Comparison of ENCODE assay signal across 32 cellular contexts in genomic region chr6:47672816-47673215, GRCh38. TPM values are rescaled to one million over a fixed set of nuclear protein-coding genes. Genes with fewer than 3 reads are reported as not detected.
"Had no signal": no experiment of that assay in that cellular context is flagged by ENCODE, and none has a peak within 500 bp of the region (broad histone marks: within the 10 kb centered on the region; RNA-seq: fewer than 3 reads in every experiment).

No MANE protein-coding gene starts in this region.

- H3K36me3 Mint-ChIP-seq: activated CD4-positive, alpha-beta memory T cell treated with anti-CD3 and anti-CD28 coated beads for 36 hours; activated naive CD4-positive, alpha-beta T cell treated with anti-CD3 and anti-CD28 coated beads, Interleukin-2, amount 50 U/mL, for 72 hours; immature natural killer cell; mesothelial cell of epicardium; naive B cell; stimulated activated naive B cell treated with anti-CD40 and anti-IgM and Interleukin-4, amounts not matched to agents 10 μg/mL and 1 μg/mL and 100 μg/mL, for 72 hours had no signal

- H3K27ac Mint-ChIP-seq: activated CD4-positive, alpha-beta memory T cell treated with anti-CD3 and anti-CD28 coated beads for 36 hours; activated CD4-positive, alpha-beta T cell treated with anti-CD3 and anti-CD28 coated beads, Interleukin-2, amount 10 ng/mL, durations not matched to agents 24 days and 14 days; activated naive CD4-positive, alpha-beta T cell treated with anti-CD3 and anti-CD28 coated beads, Interleukin-2, amount 50 U/mL, for 72 hours; endodermal cell; immature natural killer cell; mesothelial cell of epicardium; naive B cell; progenitor cell of endocrine pancreas; stimulated activated naive B cell treated with anti-CD40 and anti-IgM and Interleukin-4, amounts not matched to agents 10 μg/mL and 1 μg/mL and 100 μg/mL, for 72 hours; T-helper 17 cell had no signal

- H3K4me1 Mint-ChIP-seq: activated CD4-positive, alpha-beta T cell treated with anti-CD3 and anti-CD28 coated beads, Interleukin-2, amount 10 ng/mL, durations not matched to agents 24 days and 14 days; immature natural killer cell; naive B cell; stimulated activated naive B cell treated with anti-CD40 and anti-IgM and Interleukin-4, amounts not matched to agents 10 μg/mL and 1 μg/mL and 100 μg/mL, for 72 hours; T-helper 17 cell had no signal

- DNase-seq: activated CD4-positive, alpha-beta memory T cell treated with anti-CD3 and anti-CD28 coated beads for 36 hours; activated CD4-positive, alpha-beta T cell treated with anti-CD3 and anti-CD28 coated beads, Interleukin-2, amount 10 ng/mL, durations not matched to agents 24 days and 14 days; activated CD4-positive, CD25-positive, alpha-beta regulatory T cell treated with anti-CD3 and anti-CD28 coated beads, Interleukin-2, amount 50 U/mL, for 72 hours; activated CD8-positive, alpha-beta memory T cell treated with anti-CD3 and anti-CD28 coated beads, Interleukin-2, amount 50 U/mL, for 4 hours; activated gamma-delta T cell treated with Interleukin-2 at 50 U/mL for 16 hours; activated T-cell treated with anti-CD3 and anti-CD28 coated beads, Interleukin-2, amount 50 U/mL, for 1 hour; aorta; brain microvascular endothelial cell; central memory CD4-positive, alpha-beta T cell; endodermal cell; heart left ventricle; hypothalamus; immature natural killer cell; left ventricle myocardium inferior; naive B cell; ovary; sigmoid colon; stimulated activated CD4-positive, alpha-beta T cell treated with anti-CD3 and anti-CD28 coated beads, Interleukin-15, amount 100 ng/mL, for 24 hours; stimulated activated CD4-positive, alpha-beta T cell treated with anti-CD3 and anti-CD28 coated beads, Interleukin-2, amount 100 ng/mL, for 24 hours; stimulated activated naive B cell treated with anti-CD40 and anti-IgM and Interleukin-4, amounts not matched to agents 10 μg/mL and 1 μg/mL and 100 μg/mL, for 72 hours; stomach; T-helper 17 cell; T1000; thyroid gland; upper lobe of right lung had no signal

- H3K27me3 Mint-ChIP-seq: progenitor cell of endocrine pancreas had no signal

- H3K36me3 ChIP-seq: brain microvascular endothelial cell, heart left ventricle, left ventricle myocardium inferior, ovary, sigmoid colon, stomach, thyroid gland, upper lobe of right lung had no signal

- H3K27me3 ChIP-seq: brain microvascular endothelial cell, heart left ventricle, ovary, sigmoid colon, stomach, thyroid gland, upper lobe of right lung had no signal

- H3K27ac ChIP-seq: brain microvascular endothelial cell, heart left ventricle, left ventricle myocardium inferior, ovary, sigmoid colon, stomach, thyroid gland, upper lobe of right lung had no signal

- H3K4me3 ChIP-seq: heart left ventricle, left ventricle myocardium inferior, ovary, sigmoid colon, stomach, thyroid gland, upper lobe of right lung had no signal

- H3K9me3 ChIP-seq: left ventricle myocardium inferior, ovary, sigmoid colon, stomach, thyroid gland, upper lobe of right lung had no signal

- ATAC-seq: activated naive CD4-positive, alpha-beta T cell treated with anti-CD3 and anti-CD28 coated beads, Interleukin-2, amount 50 U/mL, for 72 hours; heart left ventricle; SK-N-SH treated with all-trans-retinoic acid at 6 μM for 48 hours; stimulated activated naive B cell treated with anti-CD40 and anti-IgM and Interleukin-4, amounts not matched to agents 10 μg/mL and 1 μg/mL and 100 μg/mL, for 72 hours; T-helper 17 cell; upper lobe of right lung had no signal

- H3K4me1 ChIP-seq: sigmoid colon had no signal

- H3K9me3 Mint-ChIP-seq: activated CD4-positive, alpha-beta memory T cell treated with anti-CD3 and anti-CD28 coated beads for 36 hours; activated CD4-positive, alpha-beta T cell treated with anti-CD3 and anti-CD28 coated beads, Interleukin-2, amount 10 ng/mL, durations not matched to agents 24 days and 14 days; activated naive CD4-positive, alpha-beta T cell treated with anti-CD3 and anti-CD28 coated beads, Interleukin-2, amount 50 U/mL, for 72 hours; endodermal cell; immature natural killer cell; naive B cell; stimulated activated naive B cell treated with anti-CD40 and anti-IgM and Interleukin-4, amounts not matched to agents 10 μg/mL and 1 μg/mL and 100 μg/mL, for 72 hours had no signal

- H3K4me3 Mint-ChIP-seq: activated CD4-positive, alpha-beta memory T cell treated with anti-CD3 and anti-CD28 coated beads for 36 hours; activated CD4-positive, alpha-beta T cell treated with anti-CD3 and anti-CD28 coated beads, Interleukin-2, amount 10 ng/mL, durations not matched to agents 24 days and 14 days; endodermal cell; immature natural killer cell; mesothelial cell of epicardium; naive B cell; stimulated activated naive B cell treated with anti-CD40 and anti-IgM and Interleukin-4, amounts not matched to agents 10 μg/mL and 1 μg/mL and 100 μg/mL, for 72 hours; T-helper 17 cell had no signal

RNA-seq across cellular contexts. Expression of gene ADGRF4, which starts 25.6 kb away (rescaled TPM):
- total RNA-seq: activated CD4-positive, alpha-beta memory T cell treated with anti-CD3 and anti-CD28 coated beads for 36 hours; activated CD4-positive, alpha-beta T cell treated with anti-CD3 and anti-CD28 coated beads, Interleukin-2, amount 10 ng/mL, durations not matched to agents 24 days and 14 days; activated CD8-positive, alpha-beta memory T cell treated with anti-CD3 and anti-CD28 coated beads for 36 hours; activated naive CD4-positive, alpha-beta T cell treated with anti-CD3 and anti-CD28 coated beads, Interleukin-2, amount 50 U/mL, for 72 hours; aorta; left ventricle myocardium inferior; lung microvascular endothelial cell; stomach; T-helper 17 cell; upper lobe of right lung had no signal
- polyA plus RNA-seq: aorta, immature natural killer cell, neural cell had no signal
